9 cellular contexts compared by ENCODE assay signal in the genomic region with DNA sequence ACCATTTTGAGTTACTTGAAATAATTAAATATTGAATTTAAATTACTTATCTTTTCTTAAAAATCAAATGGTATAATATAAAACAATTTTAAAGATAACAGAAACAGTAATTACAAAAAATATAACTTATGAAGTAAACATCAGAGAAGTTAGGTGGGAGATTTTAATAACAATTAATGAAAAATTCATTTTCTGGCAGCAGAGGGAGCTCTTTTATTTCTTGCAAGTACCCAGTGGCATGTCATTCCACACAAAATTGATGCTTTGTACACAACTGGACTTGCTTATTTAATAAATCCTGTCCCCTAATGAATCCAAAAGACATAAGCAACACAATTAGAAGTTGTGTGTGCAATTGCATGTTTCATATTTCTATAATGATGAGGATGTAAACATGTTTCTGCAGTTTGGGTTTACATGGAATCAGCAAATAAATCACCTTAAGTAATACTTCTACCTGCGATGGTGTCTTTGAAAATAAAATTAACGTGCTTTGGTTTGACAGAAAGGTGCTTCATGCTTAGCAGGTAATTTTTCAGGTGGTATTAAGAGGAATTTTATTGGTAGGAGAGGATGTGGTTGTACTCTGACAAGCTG.
A peak's percentile ranks its signal among the peaks of the same experiment; 100 is the strongest.
DNase-seq lines count a peak whose midpoint lies in the region; ATAC-seq and TF ChIP-seq lines count a peak whose summit lies in the region.
"Had no signal": no experiment of that assay in that cellular context is flagged by ENCODE, and none has a peak within 500 bp of the region (broad histone marks: within the 10 kb centered on the region; RNA-seq: fewer than 3 reads in every experiment).

No MANE protein-coding gene starts in this region.

- DNase-seq in AG09309 (ENCODE audit: low read depth) (peak; percentile 0), H7 (peak; percentile 5), OCI-M1 (lab: John Stamatoyannopoulos, UW) (peak; percentile 53), glomerular visceral epithelial cell (ENCODE audit: extremely low spot score) (peak; percentile 6), substantia nigra (lab: John Stamatoyannopoulos, UW) (no peak), right cardiac atrium (no peak)
- DNase-seq: activated CD4-positive, alpha-beta T cell treated with anti-CD3 and anti-CD28 coated beads, Interleukin-2, amount 10 ng/mL, durations not matched to agents 24 days and 14 days had no signal

- no peak overlapping the region for H3K27ac ChIP-seq in substantia nigra (ENCODE audit: low read depth, low read length, poor library complexity, severe bottlenecking)
- H3K27ac ChIP-seq in right cardiac atrium (ENCODE audit: low read length) = no peak overlapping the region

- intact Hi-C loops in right cardiac atrium (cut with DNase I) = no loop called here

- TF ChIP-seq CTCF in AG09309 (IDR thresholded peaks at IDR 0.05; ENCODE audit: control insufficient read depth, insufficient read depth, low read depth, low read length, missing control alignments) = peak; percentile 6

- H3K9me3 ChIP-seq in right cardiac atrium (ENCODE audit: control insufficient read depth, low read length) = no peaks in the 10 kb centered on the region

- no peaks in the 10 kb centered on the region for H3K36me3 ChIP-seq in H7 (replicated peaks; ENCODE audit: control insufficient read depth, insufficient read depth, low read length)

- 60% methylated on average over 2 of the region's 2 CpGs for WGBS in right cardiac atrium

- no peaks in the 10 kb centered on the region for H3K4me1 ChIP-seq in right cardiac atrium (ENCODE audit: control insufficient read depth, insufficient read depth, low read length)

- H3K27me3 ChIP-seq in H7 (ENCODE audit: control insufficient read depth, insufficient read depth, low read length) (no peaks in the 10 kb centered on the region), right cardiac atrium (ENCODE audit: control insufficient read depth, insufficient read depth) (no peaks in the 10 kb centered on the region)

- H3K4me3 ChIP-seq in AG09309 (ENCODE audit: control insufficient read depth, low read depth, low read length) (no peak overlapping the region), H7 (ENCODE audit: insufficient read depth, low read depth, low read length) (no peak overlapping the region), right cardiac atrium (ENCODE audit: low read length) (no peak overlapping the region)

- ATAC-seq in HG02610 (IDR thresholded peaks at IDR 0.05; ENCODE audit: unreplicated experiment) (no peak), HG03175 (IDR thresholded peaks at IDR 0.05; ENCODE audit: unreplicated experiment) (no peak), right cardiac atrium (no peak)

Comparison
In these comparisons a context has a peak if more than half of its experiments do, and no peak if none do; other contexts are left out.
1. DNase-seq: peak in AG09309 (single experiment), H7 (single experiment), OCI-M1 (single experiment) and glomerular visceral epithelial cell (single experiment); none in substantia nigra (0 of 49) and right cardiac atrium (0 of 3).